Comparison of ENCODE assay signal across 1 cellular context in the genomic region with DNA sequence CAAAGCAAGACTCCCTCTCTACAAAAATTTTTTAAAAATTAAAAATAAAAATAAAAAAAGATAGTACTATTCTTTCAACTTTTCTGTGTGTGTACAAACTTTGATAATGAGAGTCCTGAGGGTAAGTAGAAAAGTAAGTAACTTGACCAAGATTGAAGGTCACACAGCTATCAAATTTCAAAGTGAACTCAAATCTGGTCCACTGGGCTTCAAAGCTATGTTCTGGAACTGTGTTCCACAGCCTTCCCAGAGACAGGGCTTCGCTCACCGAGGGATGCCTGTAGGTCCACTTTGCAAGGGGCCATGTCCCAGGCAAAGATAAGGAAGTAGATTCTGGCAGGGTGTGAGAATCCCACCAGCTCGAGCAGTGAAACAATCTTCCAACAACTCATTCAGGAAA.
A peak's percentile ranks its signal among the peaks of the same experiment; 100 is the strongest.
TF ChIP-seq lines count a peak whose summit lies in the region.

No MANE protein-coding gene starts in this region.

TF ChIP-seq in HepG2, 621 proteins besides CTCF, POLR2A, EP300 and RAD21 (continued from another document):
- TF ChIP-seq TCF7 (IDR thresholded peaks at IDR 0.05; ENCODE audit: low read depth) (peak; percentile 47; the same call in 1 of the 2 replicates), SIX1 (CRISPR knock-in tag; IDR thresholded peaks at IDR 0.05; ENCODE audit: borderline replicate concordance) (peak; percentile 95), SOX6 (IDR thresholded peaks at IDR 0.05) (no peak), SOX6 (CRISPR knock-in tag; IDR thresholded peaks at IDR 0.05) (peak; percentile 36), PAXIP1 (CRISPR knock-in tag; conservative IDR thresholded peaks at IDR 0.05) (peak; percentile 44; the same call in 1 of the 2 replicates), SALL1 (CRISPR knock-in tag; IDR thresholded peaks at IDR 0.05) (peak; percentile 29; the same call in 1 of the 2 replicates), ZNF605 (CRISPR knock-in tag; IDR thresholded peaks at IDR 0.05) (0 out of 2 replicates have a peak, but pooled peaks have one; percentile 20), ZNF577 (CRISPR knock-in tag; IDR thresholded peaks at IDR 0.05; ENCODE audit: borderline replicate concordance, low read depth) (no peak), HNF4A (CRISPR knock-in tag; IDR thresholded peaks at IDR 0.05) (peak; percentile 36; the same call in 1 of the 2 replicates), SIX4 (CRISPR knock-in tag; IDR thresholded peaks at IDR 0.05) (peak; percentile 93)
- TF ChIP-seq, protein P1, sequence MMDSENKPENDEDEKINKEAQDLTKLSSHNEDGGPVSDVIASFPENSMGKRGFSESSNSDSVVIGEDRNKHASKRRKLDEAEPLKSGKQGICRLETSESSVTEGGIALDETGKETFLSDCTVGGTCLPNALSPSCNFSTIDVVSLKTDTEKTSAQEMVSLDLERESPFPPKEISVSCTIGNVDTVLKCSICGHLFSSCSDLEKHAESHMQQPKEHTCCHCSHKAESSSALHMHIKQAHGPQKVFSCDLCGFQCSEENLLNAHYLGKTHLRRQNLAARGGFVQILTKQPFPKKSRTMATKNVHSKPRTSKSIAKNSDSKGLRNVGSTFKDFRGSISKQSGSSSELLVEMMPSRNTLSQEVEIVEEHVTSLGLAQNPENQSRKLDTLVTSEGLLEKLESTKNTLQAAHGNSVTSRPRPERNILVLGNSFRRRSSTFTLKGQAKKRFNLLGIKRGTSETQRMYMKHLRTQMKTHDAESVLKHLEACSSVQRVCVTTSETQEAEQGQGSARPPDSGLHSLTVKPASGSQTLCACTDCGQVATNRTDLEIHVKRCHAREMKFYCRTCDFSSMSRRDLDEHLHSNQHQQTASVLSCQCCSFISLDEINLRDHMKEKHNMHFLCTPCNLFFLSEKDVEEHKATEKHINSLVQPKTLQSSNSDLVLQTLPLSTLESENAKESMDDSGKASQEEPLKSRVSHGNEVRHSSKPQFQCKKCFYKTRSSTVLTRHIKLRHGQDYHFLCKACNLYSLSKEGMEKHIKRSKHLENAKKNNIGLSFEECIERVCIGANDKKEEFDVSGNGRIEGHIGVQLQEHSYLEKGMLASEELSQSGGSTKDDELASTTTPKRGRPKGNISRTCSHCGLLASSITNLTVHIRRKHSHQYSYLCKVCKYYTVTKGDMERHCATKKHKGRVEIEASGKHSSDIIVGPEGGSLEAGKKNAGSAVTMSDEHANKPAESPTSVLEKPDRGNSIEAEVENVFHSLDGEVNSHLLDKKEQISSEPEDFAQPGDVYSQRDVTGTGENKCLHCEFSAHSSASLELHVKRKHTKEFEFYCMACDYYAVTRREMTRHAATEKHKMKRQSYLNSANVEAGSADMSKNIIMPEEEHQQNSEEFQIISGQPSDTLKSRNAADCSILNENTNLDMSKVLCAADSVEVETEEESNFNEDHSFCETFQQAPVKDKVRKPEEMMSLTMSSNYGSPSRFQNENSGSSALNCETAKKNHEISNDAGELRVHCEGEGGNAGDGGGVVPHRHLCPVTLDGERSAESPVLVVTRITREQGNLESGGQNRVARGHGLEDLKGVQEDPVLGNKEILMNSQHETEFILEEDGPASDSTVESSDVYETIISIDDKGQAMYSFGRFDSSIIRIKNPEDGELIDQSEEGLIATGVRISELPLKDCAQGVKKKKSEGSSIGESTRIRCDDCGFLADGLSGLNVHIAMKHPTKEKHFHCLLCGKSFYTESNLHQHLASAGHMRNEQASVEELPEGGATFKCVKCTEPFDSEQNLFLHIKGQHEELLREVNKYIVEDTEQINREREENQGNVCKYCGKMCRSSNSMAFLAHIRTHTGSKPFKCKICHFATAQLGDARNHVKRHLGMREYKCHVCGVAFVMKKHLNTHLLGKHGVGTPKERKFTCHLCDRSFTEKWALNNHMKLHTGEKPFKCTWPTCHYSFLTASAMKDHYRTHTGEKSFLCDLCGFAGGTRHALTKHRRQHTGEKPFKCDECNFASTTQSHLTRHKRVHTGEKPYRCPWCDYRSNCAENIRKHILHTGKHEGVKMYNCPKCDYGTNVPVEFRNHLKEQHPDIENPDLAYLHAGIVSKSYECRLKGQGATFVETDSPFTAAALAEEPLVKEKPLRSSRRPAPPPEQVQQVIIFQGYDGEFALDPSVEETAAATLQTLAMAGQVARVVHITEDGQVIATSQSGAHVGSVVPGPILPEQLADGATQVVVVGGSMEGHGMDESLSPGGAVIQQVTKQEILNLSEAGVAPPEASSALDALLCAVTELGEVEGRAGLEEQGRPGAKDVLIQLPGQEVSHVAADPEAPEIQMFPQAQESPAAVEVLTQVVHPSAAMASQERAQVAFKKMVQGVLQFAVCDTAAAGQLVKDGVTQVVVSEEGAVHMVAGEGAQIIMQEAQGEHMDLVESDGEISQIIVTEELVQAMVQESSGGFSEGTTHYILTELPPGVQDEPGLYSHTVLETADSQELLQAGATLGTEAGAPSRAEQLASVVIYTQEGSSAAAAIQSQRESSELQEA (CRISPR knock-in tag; IDR thresholded peaks at IDR 0.05; ENCODE audit: not compliant biosample characterization) = no peak
- TF ChIP-seq, protein P2, sequence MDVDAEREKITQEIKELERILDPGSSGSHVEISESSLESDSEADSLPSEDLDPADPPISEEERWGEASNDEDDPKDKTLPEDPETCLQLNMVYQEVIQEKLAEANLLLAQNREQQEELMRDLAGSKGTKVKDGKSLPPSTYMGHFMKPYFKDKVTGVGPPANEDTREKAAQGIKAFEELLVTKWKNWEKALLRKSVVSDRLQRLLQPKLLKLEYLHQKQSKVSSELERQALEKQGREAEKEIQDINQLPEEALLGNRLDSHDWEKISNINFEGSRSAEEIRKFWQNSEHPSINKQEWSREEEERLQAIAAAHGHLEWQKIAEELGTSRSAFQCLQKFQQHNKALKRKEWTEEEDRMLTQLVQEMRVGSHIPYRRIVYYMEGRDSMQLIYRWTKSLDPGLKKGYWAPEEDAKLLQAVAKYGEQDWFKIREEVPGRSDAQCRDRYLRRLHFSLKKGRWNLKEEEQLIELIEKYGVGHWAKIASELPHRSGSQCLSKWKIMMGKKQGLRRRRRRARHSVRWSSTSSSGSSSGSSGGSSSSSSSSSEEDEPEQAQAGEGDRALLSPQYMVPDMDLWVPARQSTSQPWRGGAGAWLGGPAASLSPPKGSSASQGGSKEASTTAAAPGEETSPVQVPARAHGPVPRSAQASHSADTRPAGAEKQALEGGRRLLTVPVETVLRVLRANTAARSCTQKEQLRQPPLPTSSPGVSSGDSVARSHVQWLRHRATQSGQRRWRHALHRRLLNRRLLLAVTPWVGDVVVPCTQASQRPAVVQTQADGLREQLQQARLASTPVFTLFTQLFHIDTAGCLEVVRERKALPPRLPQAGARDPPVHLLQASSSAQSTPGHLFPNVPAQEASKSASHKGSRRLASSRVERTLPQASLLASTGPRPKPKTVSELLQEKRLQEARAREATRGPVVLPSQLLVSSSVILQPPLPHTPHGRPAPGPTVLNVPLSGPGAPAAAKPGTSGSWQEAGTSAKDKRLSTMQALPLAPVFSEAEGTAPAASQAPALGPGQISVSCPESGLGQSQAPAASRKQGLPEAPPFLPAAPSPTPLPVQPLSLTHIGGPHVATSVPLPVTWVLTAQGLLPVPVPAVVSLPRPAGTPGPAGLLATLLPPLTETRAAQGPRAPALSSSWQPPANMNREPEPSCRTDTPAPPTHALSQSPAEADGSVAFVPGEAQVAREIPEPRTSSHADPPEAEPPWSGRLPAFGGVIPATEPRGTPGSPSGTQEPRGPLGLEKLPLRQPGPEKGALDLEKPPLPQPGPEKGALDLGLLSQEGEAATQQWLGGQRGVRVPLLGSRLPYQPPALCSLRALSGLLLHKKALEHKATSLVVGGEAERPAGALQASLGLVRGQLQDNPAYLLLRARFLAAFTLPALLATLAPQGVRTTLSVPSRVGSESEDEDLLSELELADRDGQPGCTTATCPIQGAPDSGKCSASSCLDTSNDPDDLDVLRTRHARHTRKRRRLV (CRISPR knock-in tag; IDR thresholded peaks at IDR 0.05) = no peak
- TF ChIP-seq, protein P3, sequence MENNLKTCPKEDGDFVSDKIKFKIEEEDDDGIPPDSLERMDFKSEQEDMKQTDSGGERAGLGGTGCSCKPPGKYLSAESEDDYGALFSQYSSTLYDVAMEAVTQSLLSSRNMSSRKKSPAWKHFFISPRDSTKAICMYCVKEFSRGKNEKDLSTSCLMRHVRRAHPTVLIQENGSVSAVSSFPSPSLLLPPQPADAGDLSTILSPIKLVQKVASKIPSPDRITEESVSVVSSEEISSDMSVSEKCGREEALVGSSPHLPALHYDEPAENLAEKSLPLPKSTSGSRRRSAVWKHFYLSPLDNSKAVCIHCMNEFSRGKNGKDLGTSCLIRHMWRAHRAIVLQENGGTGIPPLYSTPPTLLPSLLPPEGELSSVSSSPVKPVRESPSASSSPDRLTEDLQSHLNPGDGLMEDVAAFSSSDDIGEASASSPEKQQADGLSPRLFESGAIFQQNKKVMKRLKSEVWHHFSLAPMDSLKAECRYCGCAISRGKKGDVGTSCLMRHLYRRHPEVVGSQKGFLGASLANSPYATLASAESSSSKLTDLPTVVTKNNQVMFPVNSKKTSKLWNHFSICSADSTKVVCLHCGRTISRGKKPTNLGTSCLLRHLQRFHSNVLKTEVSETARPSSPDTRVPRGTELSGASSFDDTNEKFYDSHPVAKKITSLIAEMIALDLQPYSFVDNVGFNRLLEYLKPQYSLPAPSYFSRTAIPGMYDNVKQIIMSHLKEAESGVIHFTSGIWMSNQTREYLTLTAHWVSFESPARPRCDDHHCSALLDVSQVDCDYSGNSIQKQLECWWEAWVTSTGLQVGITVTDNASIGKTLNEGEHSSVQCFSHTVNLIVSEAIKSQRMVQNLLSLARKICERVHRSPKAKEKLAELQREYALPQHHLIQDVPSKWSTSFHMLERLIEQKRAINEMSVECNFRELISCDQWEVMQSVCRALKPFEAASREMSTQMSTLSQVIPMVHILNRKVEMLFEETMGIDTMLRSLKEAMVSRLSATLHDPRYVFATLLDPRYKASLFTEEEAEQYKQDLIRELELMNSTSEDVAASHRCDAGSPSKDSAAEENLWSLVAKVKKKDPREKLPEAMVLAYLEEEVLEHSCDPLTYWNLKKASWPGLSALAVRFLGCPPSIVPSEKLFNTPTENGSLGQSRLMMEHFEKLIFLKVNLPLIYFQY (CRISPR knock-in tag; IDR thresholded peaks at IDR 0.05; ENCODE audit: borderline replicate concordance) = peak; percentile 93; the same call in 1 of the 2 replicates
